ENCODE assay signal across 18 cellular contexts in the genomic region with DNA sequence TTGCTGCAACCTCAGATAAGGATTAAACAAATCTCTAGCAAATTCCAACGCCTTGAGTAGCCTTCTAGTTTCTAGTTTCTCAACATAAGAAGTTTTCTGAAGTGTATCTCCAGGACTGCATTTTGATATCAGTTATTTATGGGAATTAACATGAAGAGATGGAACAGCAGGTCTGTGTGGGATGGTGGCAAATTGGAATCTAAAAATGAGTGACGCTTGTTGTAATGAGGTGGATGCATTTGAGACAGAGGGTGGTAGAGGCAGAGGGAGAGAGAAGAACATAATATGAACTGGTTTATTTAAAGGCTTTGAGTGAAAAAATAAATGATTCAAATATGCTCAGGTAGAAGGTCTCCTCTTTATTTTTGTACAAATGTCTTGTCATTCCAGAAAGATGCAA.
"Had no signal": no experiment of that assay in that cellular context is flagged by ENCODE, and none has a peak within 500 bp of the region (broad histone marks: within the 10 kb centered on the region; RNA-seq: fewer than 3 reads in every experiment).

No MANE protein-coding gene starts in this region.

- H3K36me3 Mint-ChIP-seq: immature natural killer cell had no signal

- H3K27me3 ChIP-seq: dorsolateral prefrontal cortex, esophagus muscularis mucosa, foreskin keratinocyte, gastroesophageal sphincter, heart left ventricle, hepatocyte, left lung had no signal

- H3K4me3 Mint-ChIP-seq: immature natural killer cell had no signal

- ATAC-seq: foreskin keratinocyte, gastroesophageal sphincter, heart left ventricle, left cardiac atrium, left lung, left ventricle myocardium superior, lower lobe of right lung had no signal

- H3K4me2 ChIP-seq: hepatocyte had no signal

- DNase-seq: dermis blood vessel endothelial cell; effector CD4-positive, alpha-beta T cell; effector memory CD4-positive, alpha-beta T cell; foreskin keratinocyte; heart left ventricle; hypothalamus; immature natural killer cell; left cardiac atrium; left lung; left ventricle myocardium superior; lower lobe of right lung; mesendoderm; midbrain had no signal

- H3K4me1 Mint-ChIP-seq: immature natural killer cell had no signal

- H3K27ac Mint-ChIP-seq: immature natural killer cell had no signal

- H2AFZ ChIP-seq: hepatocyte had no signal

- H3K36me3 ChIP-seq: esophagus muscularis mucosa, gastroesophageal sphincter, heart left ventricle, left lung, lower lobe of right lung had no signal

- H3K27ac ChIP-seq: coronary artery, esophagus muscularis mucosa, foreskin keratinocyte, gastroesophageal sphincter, heart left ventricle, hepatocyte, left lung, lower lobe of right lung had no signal

- H3K4me3 ChIP-seq: coronary artery, dorsolateral prefrontal cortex, esophagus muscularis mucosa, gastroesophageal sphincter, heart left ventricle, hepatocyte, left lung, lower lobe of right lung had no signal

- H3K4me1 ChIP-seq: esophagus muscularis mucosa, foreskin keratinocyte, gastroesophageal sphincter, heart left ventricle, left lung, lower lobe of right lung had no signal

- H3K9me3 ChIP-seq: esophagus muscularis mucosa, gastroesophageal sphincter, heart left ventricle, left lung, lower lobe of right lung had no signal
